In the genomic region with DNA sequence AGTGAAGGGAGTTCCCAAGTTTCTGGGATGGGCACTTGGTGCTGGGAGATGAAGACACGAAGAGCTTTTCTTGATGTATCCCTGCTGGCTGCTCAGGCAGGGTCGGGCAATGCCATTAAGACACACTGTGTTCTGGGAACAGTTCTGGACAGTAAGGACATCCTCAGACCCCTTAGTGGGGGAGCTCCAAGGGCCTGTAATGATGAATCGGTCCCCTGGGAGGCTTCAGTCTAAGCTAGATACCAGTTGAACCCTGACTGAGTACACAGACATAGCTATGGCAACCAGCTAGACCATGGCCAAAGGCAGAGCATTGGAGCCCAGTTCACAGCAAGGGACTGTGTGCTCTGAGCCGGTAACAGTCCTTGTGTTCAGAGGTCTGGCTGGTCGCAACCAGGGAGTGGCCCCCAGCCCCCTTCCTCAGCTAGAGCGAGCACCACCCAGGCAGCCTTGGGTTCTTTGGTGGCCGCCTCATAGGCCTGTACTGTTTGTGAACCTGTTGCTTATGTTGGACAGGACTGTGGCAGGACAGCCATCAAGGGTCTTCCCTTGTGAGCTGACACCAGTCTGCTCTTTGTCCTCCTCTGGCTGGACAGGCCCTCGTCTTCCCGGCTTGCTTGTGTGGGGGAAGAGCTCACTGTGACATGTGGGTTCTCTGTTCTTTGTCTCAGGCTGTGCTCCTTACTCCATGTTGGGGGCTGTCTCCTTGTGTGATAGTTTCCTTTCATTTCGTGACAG, we compare ENCODE assay signal across 8 cellular contexts. TPM values are rescaled to one million over a fixed set of nuclear protein-coding genes. Genes with fewer than 3 reads are reported as not detected.
DNase-seq lines count a peak whose midpoint lies in the region; ATAC-seq lines count a peak whose summit lies in the region.

No MANE protein-coding gene starts in this region.

- DNase-seq in activated naive CD8-positive, alpha-beta T cell treated with anti-CD3 and anti-CD28 coated beads for 36 hours = no peak
- DNase-seq in kidney glomerular epithelial cell (lab: John Stamatoyannopoulos, UW) = peak; percentile 21
- DNase-seq in stimulated activated naive B cell treated with anti-CD40 and anti-IgM and Interleukin-4, amounts not matched to agents 10 μg/mL and 1 μg/mL and 100 μg/mL, for 72 hours = no peak
- DNase-seq in DMS153 treated with DMSO at 0.1 percent for 48 hours (lab: John Stamatoyannopoulos, UW; ENCODE audit: unreplicated experiment) = no peak

- H3K9me3 Mint-ChIP-seq in activated naive CD8-positive, alpha-beta T cell treated with anti-CD3 and anti-CD28 coated beads for 36 hours = no peaks in the 10 kb centered on the region
- no peaks in the 10 kb centered on the region for H3K9me3 Mint-ChIP-seq in stimulated activated naive B cell treated with anti-CD40 and anti-IgM and Interleukin-4, amounts not matched to agents 10 μg/mL and 1 μg/mL and 100 μg/mL, for 72 hours

- peak overlapping the region; percentile 53; the same call in 1 of the 2 replicates for H3K9ac ChIP-seq in HUES64 (ENCODE audit: low read depth, low read length)

- peak in 1 of 2 donors; percentile 23 for ATAC-seq in stimulated activated naive B cell treated with anti-CD40 and anti-IgM and Interleukin-4, amounts not matched to agents 10 μg/mL and 1 μg/mL and 100 μg/mL, for 72 hours (replicated peaks)
- no peak for ATAC-seq in HG03354 (IDR thresholded peaks at IDR 0.05; ENCODE audit: poor library complexity, severe bottlenecking, unreplicated experiment)
- ATAC-seq in GM18873 (IDR thresholded peaks at IDR 0.05; ENCODE audit: low FRiP score, unreplicated experiment) = no peak
- ATAC-seq in GM19395 (IDR thresholded peaks at IDR 0.05; ENCODE audit: unreplicated experiment) = no peak

- 90% methylated on average over 10 of the region's 10 CpGs for WGBS in HUES64

- H3K4me3 ChIP-seq in HUES64 (ENCODE audit: low read length) = no peak overlapping the region

- no peaks in the 10 kb centered on the region for H3K9me3 ChIP-seq in HUES64 (ENCODE audit: insufficient read depth, low read depth, low read length)

- H3K27ac ChIP-seq in HUES64 (ENCODE audit: low read depth, low read length) = 0 out of 2 replicates have a peak overlapping the region, but pooled peaks have one; percentile 31

- peaks cover 18% of the 10 kb centered on the region for H3K36me3 Mint-ChIP-seq in activated naive CD8-positive, alpha-beta T cell treated with anti-CD3 and anti-CD28 coated beads for 36 hours
- H3K36me3 Mint-ChIP-seq in stimulated activated naive B cell treated with anti-CD40 and anti-IgM and Interleukin-4, amounts not matched to agents 10 μg/mL and 1 μg/mL and 100 μg/mL, for 72 hours = peaks cover 23 to 45% of the 10 kb centered on the region in 2 donors

- peaks cover 17% of the 10 kb centered on the region for H3K36me3 ChIP-seq in HUES64 (ENCODE audit: insufficient read depth, low read length)

- peak overlapping the region; percentile 22 for H3K27ac Mint-ChIP-seq in activated naive CD8-positive, alpha-beta T cell treated with anti-CD3 and anti-CD28 coated beads for 36 hours
- peak overlapping the region; percentile 72 for H3K27ac Mint-ChIP-seq in stimulated activated naive B cell treated with anti-CD40 and anti-IgM and Interleukin-4, amounts not matched to agents 10 μg/mL and 1 μg/mL and 100 μg/mL, for 72 hours

- no peak overlapping the region for H3K4me3 Mint-ChIP-seq in activated naive CD8-positive, alpha-beta T cell treated with anti-CD3 and anti-CD28 coated beads for 36 hours
- H3K4me3 Mint-ChIP-seq in stimulated activated naive B cell treated with anti-CD40 and anti-IgM and Interleukin-4, amounts not matched to agents 10 μg/mL and 1 μg/mL and 100 μg/mL, for 72 hours = no peak overlapping the region

- no peaks in the 10 kb centered on the region for H3K27me3 Mint-ChIP-seq in activated naive CD8-positive, alpha-beta T cell treated with anti-CD3 and anti-CD28 coated beads for 36 hours
- H3K27me3 Mint-ChIP-seq in stimulated activated naive B cell treated with anti-CD40 and anti-IgM and Interleukin-4, amounts not matched to agents 10 μg/mL and 1 μg/mL and 100 μg/mL, for 72 hours = no peaks in the 10 kb centered on the region

- peaks cover 57% of the 10 kb centered on the region for H3K4me1 Mint-ChIP-seq in activated naive CD8-positive, alpha-beta T cell treated with anti-CD3 and anti-CD28 coated beads for 36 hours
- H3K4me1 Mint-ChIP-seq in stimulated activated naive B cell treated with anti-CD40 and anti-IgM and Interleukin-4, amounts not matched to agents 10 μg/mL and 1 μg/mL and 100 μg/mL, for 72 hours = peaks cover 26 to 39% of the 10 kb centered on the region in 2 donors

- H3K4me1 ChIP-seq in HUES64 (ENCODE audit: insufficient read depth, low read length) = peaks cover 29% of the 10 kb centered on the region; the same call in 1 of the 2 replicates

- no peaks in the 10 kb centered on the region for H3K27me3 ChIP-seq in HUES64 (ENCODE audit: insufficient read depth, low read length)

RNA-seq across cellular contexts. Expression of a gene that starts 25.0 kb away (rescaled TPM):
- 29.5 TPM for polyA plus RNA-seq in HUES64 (2013, experiment 1 of 2)
- 32.3 TPM for polyA plus RNA-seq in HUES64 (2013, experiment 2 of 2)
- 10 to 100 TPM; 91.1 to 91.8 TPM for total RNA-seq in activated naive CD8-positive, alpha-beta T cell treated with anti-CD3 and anti-CD28 coated beads for 36 hours

RNA-seq across cellular contexts. Expression of a gene that starts 36.8 kb away (rescaled TPM):
- polyA plus RNA-seq in HUES64 (2013, experiment 1 of 2) = 8.8 TPM
- polyA plus RNA-seq in HUES64 (2013, experiment 2 of 2) = 11.0 TPM
- 10 to 100 TPM; 11.2 to 12.3 TPM for total RNA-seq in activated naive CD8-positive, alpha-beta T cell treated with anti-CD3 and anti-CD28 coated beads for 36 hours
